ENCODE assay signal across 1 cellular context in genomic region chr1:77888071-77888428, GRCh38.
A peak's percentile ranks its signal among the peaks of the same experiment; 100 is the strongest.
TF ChIP-seq lines count a peak whose summit lies in the region.

No MANE protein-coding gene starts in this region.

TF ChIP-seq in K562, 482 proteins besides CTCF, POLR2A, EP300 and RAD21:
- TF ChIP-seq ZNF140 (CRISPR knock-in tag; IDR thresholded peaks at IDR 0.05): no peak
- no peak for TF ChIP-seq PHF20 (IDR thresholded peaks at IDR 0.05; ENCODE audit: partially characterized antibody)
- no peak for TF ChIP-seq KLF16 (IDR thresholded peaks at IDR 0.05)
- TF ChIP-seq TAL1 (IDR thresholded peaks at IDR 0.05): no peak
- TF ChIP-seq FOSL1 (tag; conservative IDR thresholded peaks at IDR 0.05): no peak
- no peak for TF ChIP-seq ZNF583 (CRISPR knock-in tag; IDR thresholded peaks at IDR 0.05)
- TF ChIP-seq CXXC5 (CRISPR knock-in tag; IDR thresholded peaks at IDR 0.05): 0 out of 2 replicates have a peak, but pooled peaks have one; percentile 9
- peak; percentile 40 for TF ChIP-seq FIP1L1 (IDR thresholded peaks at IDR 0.05; ENCODE audit: low read depth, low read length, poor library complexity, severe bottlenecking)
- TF ChIP-seq PRDM10 (IDR thresholded peaks at IDR 0.05; ENCODE audit: partially characterized antibody): peak; percentile 32
- no peak for TF ChIP-seq HDAC1 (IDR thresholded peaks at IDR 0.05)
- TF ChIP-seq MEF2D (tag; conservative IDR thresholded peaks at IDR 0.05; ENCODE audit: low read depth): 0 out of 2 replicates have a peak, but pooled peaks have one; percentile 25
- peak in 1 of 3 experiments; percentile 16 for TF ChIP-seq YY1 (IDR thresholded peaks at IDR 0.05; ENCODE audit: borderline replicate concordance in 1 of 3, control insufficient read depth in 1 of 3, extremely low read depth in 1 of 3, insufficient read depth in 3 of 3, insufficient read length in 1 of 3, insufficient replicate concordance in 2 of 3, low read depth in 1 of 3, low read length in 2 of 3)
- TF ChIP-seq EP400 (IDR thresholded peaks at IDR 0.05): 0 out of 2 replicates have a peak, but pooled peaks have one; percentile 11
- no peak for TF ChIP-seq TFAP4 (CRISPR knock-in tag; IDR thresholded peaks at IDR 0.05; ENCODE audit: borderline replicate concordance)
- no peak for TF ChIP-seq ZNF133 (CRISPR knock-in tag; IDR thresholded peaks at IDR 0.05)
- 0 out of 4 replicates have a peak, but pooled peaks of 1 of the 2 experiments have one; percentile 49 for TF ChIP-seq UBTF (IDR thresholded peaks at IDR 0.05; ENCODE audit: borderline replicate concordance in 1 of 2, low read depth in 2 of 2, low read length in 2 of 2)
- TF ChIP-seq THAP12 (CRISPR knock-in tag; IDR thresholded peaks at IDR 0.05): no peak
- TF ChIP-seq DPF2 (IDR thresholded peaks at IDR 0.05): peak; percentile 28; the same call in 1 of the 2 replicates
- TF ChIP-seq ZSCAN29 (IDR thresholded peaks at IDR 0.05): no peak
